In the genomic region with DNA sequence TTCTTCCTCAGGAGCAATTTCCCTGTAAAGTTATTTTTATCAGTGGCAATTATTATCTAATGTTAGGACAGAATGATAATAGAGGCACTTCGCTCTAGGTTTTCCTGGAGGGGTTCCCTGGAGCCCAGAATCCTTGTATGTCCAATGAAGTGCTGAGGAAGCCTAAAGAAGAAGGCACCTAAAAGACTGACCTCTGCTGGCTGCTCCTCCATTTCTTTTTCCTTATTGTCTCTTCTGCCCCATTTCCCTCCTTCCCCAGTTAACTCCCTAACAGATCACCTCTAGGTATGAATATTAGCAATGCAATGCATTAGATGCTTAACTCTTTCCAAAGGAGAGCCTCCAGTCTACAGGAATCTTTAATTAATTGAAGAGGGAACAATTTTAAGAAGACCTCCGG, we compare ENCODE assay signal across 1 cellular context.
TF ChIP-seq lines count a peak whose summit lies in the region.

No MANE protein-coding gene starts in this region.

TF ChIP-seq in IMR-90, 13 proteins besides CTCF, POLR2A, EP300 and RAD21 (continued from another document):
- TF ChIP-seq SMC3 (IDR thresholded peaks at IDR 0.05; ENCODE audit: low read depth, low read length) (peak; percentile 26), NFE2L2 (IDR thresholded peaks at IDR 0.05; ENCODE audit: low read depth, low read length) (no peak)
TF ChIP-seq in IMR-90: peak in this region for 1.
